31 cellular contexts compared by ENCODE assay signal in the genomic region with DNA sequence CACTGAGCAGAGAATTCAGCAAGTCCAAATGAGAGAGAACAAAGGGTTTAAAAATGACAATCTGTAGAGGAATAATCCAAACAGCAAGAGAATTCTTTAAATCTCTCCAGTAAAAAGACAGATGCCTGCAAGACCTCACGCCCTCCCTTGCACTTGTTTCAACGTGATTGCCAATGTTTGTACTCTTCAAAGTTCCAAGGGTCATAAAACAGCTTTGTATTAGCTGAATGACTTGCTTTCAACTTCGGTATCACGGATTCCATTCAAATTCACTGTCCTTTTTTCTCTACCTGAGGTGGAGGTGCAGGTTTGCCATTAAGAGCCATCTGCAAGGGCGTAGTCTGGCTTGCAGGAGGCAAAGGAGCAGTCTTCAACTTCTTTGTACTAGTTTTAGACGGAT.
"Had no signal": no experiment of that assay in that cellular context is flagged by ENCODE, and none has a peak within 500 bp of the region (broad histone marks: within the 10 kb centered on the region; RNA-seq: fewer than 3 reads in every experiment).

No MANE protein-coding gene starts in this region.

- H3K9me3 ChIP-seq: breast epithelium, heart left ventricle, left ventricle myocardium inferior, ovary, sigmoid colon, upper lobe of left lung had no signal

- H3K36me3 ChIP-seq: breast epithelium, ovary had no signal

- H3K27me3 Mint-ChIP-seq: activated CD4-positive, alpha-beta memory T cell treated with anti-CD3 and anti-CD28 coated beads for 36 hours; activated CD4-positive, alpha-beta T cell treated with anti-CD3 and anti-CD28 coated beads, Interleukin-2, amount 10 ng/mL, durations not matched to agents 24 days and 14 days; activated T-helper 17 cell treated with anti-CD3 and anti-CD28 coated beads, Interleukin-2, amount 50 U/mL, for 72 hours; naive B cell; progenitor cell of endocrine pancreas; stimulated activated memory B cell treated with anti-CD40 and anti-IgM and Interleukin-4, amounts not matched to agents 10 μg/mL and 1 μg/mL and 100 μg/mL, for 72 hours; stimulated activated naive CD8-positive, alpha-beta T cell treated with anti-CD3 and anti-CD28 coated beads, Interleukin-15, amount 100 ng/mL, for 72 hours had no signal

- H3K27me3 ChIP-seq: breast epithelium, heart left ventricle, ovary, sigmoid colon, upper lobe of left lung had no signal

- H3K4me3 Mint-ChIP-seq: activated CD4-positive, alpha-beta memory T cell treated with anti-CD3 and anti-CD28 coated beads for 36 hours; activated CD4-positive, alpha-beta T cell treated with anti-CD3 and anti-CD28 coated beads, Interleukin-2, amount 10 ng/mL, durations not matched to agents 24 days and 14 days; activated T-helper 17 cell treated with anti-CD3 and anti-CD28 coated beads, Interleukin-2, amount 50 U/mL, for 72 hours; endodermal cell; mesothelial cell of epicardium; naive B cell; stimulated activated memory B cell treated with anti-CD40 and anti-IgM and Interleukin-4, amounts not matched to agents 10 μg/mL and 1 μg/mL and 100 μg/mL, for 72 hours; stimulated activated naive CD8-positive, alpha-beta T cell treated with anti-CD3 and anti-CD28 coated beads, Interleukin-15, amount 100 ng/mL, for 72 hours had no signal

- H3K4me1 Mint-ChIP-seq: mesothelial cell of epicardium, naive B cell had no signal

- H3K27ac Mint-ChIP-seq: activated CD4-positive, alpha-beta memory T cell treated with anti-CD3 and anti-CD28 coated beads for 36 hours; activated CD4-positive, alpha-beta T cell treated with anti-CD3 and anti-CD28 coated beads, Interleukin-2, amount 10 ng/mL, durations not matched to agents 24 days and 14 days; activated T-helper 17 cell treated with anti-CD3 and anti-CD28 coated beads, Interleukin-2, amount 50 U/mL, for 72 hours; endodermal cell; mesothelial cell of epicardium; progenitor cell of endocrine pancreas; stimulated activated memory B cell treated with anti-CD40 and anti-IgM and Interleukin-4, amounts not matched to agents 10 μg/mL and 1 μg/mL and 100 μg/mL, for 72 hours; stimulated activated naive CD8-positive, alpha-beta T cell treated with anti-CD3 and anti-CD28 coated beads, Interleukin-15, amount 100 ng/mL, for 72 hours had no signal

- H3K9me3 Mint-ChIP-seq: activated CD4-positive, alpha-beta memory T cell treated with anti-CD3 and anti-CD28 coated beads for 36 hours; activated CD4-positive, alpha-beta T cell treated with anti-CD3 and anti-CD28 coated beads, Interleukin-2, amount 10 ng/mL, durations not matched to agents 24 days and 14 days; activated T-helper 17 cell treated with anti-CD3 and anti-CD28 coated beads, Interleukin-2, amount 50 U/mL, for 72 hours; endodermal cell; mesothelial cell of epicardium; naive B cell; stimulated activated memory B cell treated with anti-CD40 and anti-IgM and Interleukin-4, amounts not matched to agents 10 μg/mL and 1 μg/mL and 100 μg/mL, for 72 hours; stimulated activated naive CD8-positive, alpha-beta T cell treated with anti-CD3 and anti-CD28 coated beads, Interleukin-15, amount 100 ng/mL, for 72 hours had no signal

- ATAC-seq: activated T-helper 17 cell treated with anti-CD3 and anti-CD28 coated beads, Interleukin-2, amount 50 U/mL, for 72 hours; esophagus mucosa; heart left ventricle; stimulated activated memory B cell treated with anti-CD40 and anti-IgM and Interleukin-4, amounts not matched to agents 10 μg/mL and 1 μg/mL and 100 μg/mL, for 72 hours; stimulated activated naive CD8-positive, alpha-beta T cell treated with anti-CD3 and anti-CD28 coated beads, Interleukin-15, amount 100 ng/mL, for 72 hours had no signal

- H3K4me1 ChIP-seq: left ventricle myocardium inferior, sigmoid colon had no signal

- H3K4me3 ChIP-seq: breast epithelium, heart left ventricle, left ventricle myocardium inferior, ovary, sigmoid colon, smooth muscle cell, upper lobe of left lung had no signal

- DNase-seq: activated CD4-positive, alpha-beta memory T cell treated with anti-CD3 and anti-CD28 coated beads for 36 hours; activated CD4-positive, alpha-beta T cell treated with anti-CD3 and anti-CD28 coated beads, Interleukin-2, amount 10 ng/mL, durations not matched to agents 24 days and 14 days; activated CD4-positive, CD25-positive, alpha-beta regulatory T cell treated with anti-CD3 and anti-CD28 coated beads, Interleukin-2, amount 50 U/mL, for 72 hours; activated CD8-positive, alpha-beta memory T cell treated with anti-CD3 and anti-CD28 coated beads, Interleukin-2, amount 50 U/mL, for 4 hours; activated gamma-delta T cell treated with Interleukin-2 at 50 U/mL for 16 hours; activated naive CD4-positive, alpha-beta T cell treated with anti-CD3 and anti-CD28 coated beads, Interleukin-2, amount 50 U/mL, for 16 hours; activated T-cell treated with anti-CD3 and anti-CD28 coated beads, Interleukin-2, amount 50 U/mL, for 1 hour; amniotic stem cell; central memory CD4-positive, alpha-beta T cell; endodermal cell; foreskin fibroblast; heart left ventricle; left ventricle myocardium inferior; naive B cell; ovary; retina; sigmoid colon; stimulated activated CD4-positive, alpha-beta T cell treated with anti-CD3 and anti-CD28 coated beads, Interleukin-1b, Interleukin-23, amount 100 ng/mL, for 48 hours; stimulated activated CD4-positive, alpha-beta T cell treated with anti-CD3 and anti-CD28 coated beads, Interleukin-4, amount 100 ng/mL, for 4 hours; stimulated activated CD8-positive, alpha-beta memory T cell treated with anti-CD3 and anti-CD28 coated beads, Interleukin-4, amount 100 ng/mL, for 48 hours; stimulated activated naive CD8-positive, alpha-beta T cell treated with anti-CD3 and anti-CD28 coated beads, Interleukin-15, amount 100 ng/mL, for 72 hours; substantia nigra; T-helper 9 cell; upper lobe of left lung had no signal

- H3K27ac ChIP-seq: breast epithelium, heart left ventricle, left ventricle myocardium inferior, ovary, sigmoid colon, upper lobe of left lung had no signal
